Comparison of ENCODE assay signal across 14 cellular contexts in the genomic region with DNA sequence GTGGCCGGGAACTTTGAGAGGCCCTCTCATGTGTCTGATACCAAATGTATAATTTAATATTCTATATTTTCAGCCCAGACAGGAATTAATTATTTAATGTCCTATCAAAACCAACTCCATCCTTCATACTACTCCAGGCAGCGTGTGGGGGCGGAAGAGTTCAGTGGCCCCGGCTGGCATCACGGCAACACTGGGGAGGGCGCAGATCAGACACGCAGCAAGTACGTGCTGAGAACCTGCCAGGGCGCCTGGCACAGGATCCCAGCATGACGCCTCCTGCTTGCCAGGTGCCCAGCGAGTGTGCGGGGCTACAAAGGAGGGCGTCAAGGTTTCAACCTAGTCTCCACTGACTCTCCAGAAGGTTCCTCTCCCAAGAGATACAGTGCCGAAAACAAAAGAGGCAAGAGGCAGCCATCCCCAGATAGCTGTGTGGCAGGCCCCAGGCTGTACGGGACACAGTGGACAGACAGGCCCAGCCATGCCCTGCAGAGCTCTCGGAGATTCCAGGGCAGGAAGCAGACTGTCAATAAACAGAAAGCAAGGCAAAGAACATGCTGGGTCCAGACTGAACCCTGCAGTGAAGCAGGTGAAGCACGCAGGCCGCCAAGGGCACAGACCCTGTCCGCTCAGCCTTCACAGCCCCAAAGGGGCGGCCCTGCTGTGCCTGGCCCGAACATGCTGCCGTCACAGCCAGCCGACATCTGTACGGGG.
DNase-seq lines count a peak whose midpoint lies in the region; ATAC-seq, FAIRE-seq and TF ChIP-seq lines count a peak whose summit lies in the region.
"Had no signal": no experiment of that assay in that cellular context is flagged by ENCODE, and none has a peak within 500 bp of the region (broad histone marks: within the 10 kb centered on the region; RNA-seq: fewer than 3 reads in every experiment).

No MANE protein-coding gene starts in this region.

- WGBS in A549 (ENCODE audit: missing lambda C conversion rate): 94% methylated on average over 24 of the region's 24 CpGs
- 100% methylated on average over 4 of the region's 24 CpGs; no CpG with 5 or more reads in 1 of the 2 experiments for WGBS in IMR-90 (ENCODE audit: extremely low coverage in 2 of 2, insufficient read length in 1 of 2), 2 experiments
- 40% methylated on average over 24 of the region's 24 CpGs for WGBS in liver

- DNase-seq in A549 (ENCODE audit: low read depth in 1 of 2, low spot score in 1 of 2) (no peak), IMR-90 (no peak), WTC11 (ENCODE audit: low spot score) (no peak), ascending aorta (ENCODE audit: low spot score in 2 of 2) (no peak)
- DNase-seq in activated CD4-positive, CD25-positive, alpha-beta regulatory T cell (lab: John Stamatoyannopoulos, UW): no peak
- DNase-seq: activated CD4-positive, alpha-beta T cell treated with anti-CD3 and anti-CD28 coated beads, Interleukin-2, amount 10 ng/mL, durations not matched to agents 24 days and 14 days; cerebellar nuclear complex; foreskin fibroblast; kidney glomerular epithelial cell had no signal

- H3K14ac ChIP-seq in IMR-90 (replicated peaks; ENCODE audit: low read depth, low read length): no peak overlapping the region

- H2BK120ac ChIP-seq in IMR-90 (ENCODE audit: low read depth, low read length): peak overlapping the region; percentile 54; the same call in 1 of the 2 replicates

- H3K9me3 Mint-ChIP-seq in WTC11: no peaks in the 10 kb centered on the region
- H3K9me3 Mint-ChIP-seq: activated CD4-positive, alpha-beta T cell treated with anti-CD3 and anti-CD28 coated beads, Interleukin-2, amount 10 ng/mL, durations not matched to agents 24 days and 14 days had no signal

- H3K9me3 ChIP-seq in A549 (no peaks in the 10 kb centered on the region), IMR-90 (ENCODE audit: control insufficient read depth, insufficient read depth, low read length) (no peaks in the 10 kb centered on the region), liver (ENCODE audit: control insufficient read depth in 4 of 4, low read length in 3 of 4) (no peaks in the 10 kb centered on the region), ascending aorta (no peaks in the 10 kb centered on the region)
- H3K9me3 ChIP-seq: thoracic aorta had no signal

- peak overlapping the region; percentile 43; the same call in 1 of the 2 replicates for H2AK5ac ChIP-seq in IMR-90 (ENCODE audit: low read depth, low read length)

- H3K79me1 ChIP-seq in IMR-90 (ENCODE audit: low read depth in 1 of 2, low read length in 2 of 2): peaks cover 44 to 83% of the 10 kb centered on the region in 2 experiments

- peak overlapping the region; percentile 75; the same call in 1 of the 2 replicates for H3K18ac ChIP-seq in IMR-90 (ENCODE audit: low read depth, low read length)

- peak overlapping the region; percentile 54 for H3K4ac ChIP-seq in IMR-90 (ENCODE audit: low read depth, low read length)

- no peak overlapping the region for H3K4me3 Mint-ChIP-seq in WTC11
- H3K4me3 Mint-ChIP-seq: activated CD4-positive, alpha-beta T cell treated with anti-CD3 and anti-CD28 coated beads, Interleukin-2, amount 10 ng/mL, durations not matched to agents 24 days and 14 days had no signal

- H2AFZ ChIP-seq in IMR-90 (replicated peaks; ENCODE audit: low read length, poor library complexity): no peak overlapping the region

- H3K9me1 ChIP-seq in IMR-90 (ENCODE audit: insufficient read depth, low read length): peaks cover 13% of the 10 kb centered on the region

- TF ChIP-seq RAD21 in A549 (conservative IDR thresholded peaks at IDR 0.05 in 1 of 2, IDR thresholded peaks at IDR 0.05 in 1 of 2): no peak
- no peak for TF ChIP-seq RAD21 in IMR-90 (IDR thresholded peaks at IDR 0.05; ENCODE audit: low read length)
- peak; percentile 33 to 47 for TF ChIP-seq RAD21 in liver (IDR thresholded peaks at IDR 0.05)

- no peaks in the 10 kb centered on the region for H3K36me3 Mint-ChIP-seq in WTC11

- H3K27ac ChIP-seq in A549 (peak overlapping the region; percentile 52 to 84), IMR-90 (ENCODE audit: insufficient read depth, low read length) (peak overlapping the region; percentile 49; the same call in 1 of the 2 replicates), liver (ENCODE audit: low read depth in 1 of 2, low read length in 2 of 2) (peak overlapping the region; percentile 84 to 99), ascending aorta (no peak overlapping the region)
- H3K27ac ChIP-seq: thoracic aorta had no signal

- peaks cover 33% of the 10 kb centered on the region for H4K20me1 ChIP-seq in IMR-90 (ENCODE audit: insufficient read depth, low read length)

- no peak overlapping the region for H4K91ac ChIP-seq in IMR-90 (ENCODE audit: insufficient read depth, low read depth, low read length)

- no TSS peak for BruUV-seq in IMR-90 (replicated peaks; lab: Mats Ljungman, UMichigan)

- peak overlapping the region; percentile 93 for H4K5ac ChIP-seq in IMR-90 (ENCODE audit: low read depth, low read length)

- H3K56ac ChIP-seq in IMR-90 (ENCODE audit: extremely low read depth, insufficient read depth, low read length): no peak overlapping the region

- H3K4me3 ChIP-seq in A549: no peak overlapping the region
- no peak overlapping the region for H3K4me3 ChIP-seq in IMR-90 (ENCODE audit: insufficient read depth, low read depth, low read length)
- H3K4me3 ChIP-seq in liver (ENCODE audit: low read depth in 1 of 3, low read length in 3 of 3): no peak overlapping the region
- H3K4me3 ChIP-seq in ascending aorta: no peak overlapping the region
- H3K4me3 ChIP-seq: thoracic aorta had no signal

- TF ChIP-seq POLR2A in A549 (IDR thresholded peaks at IDR 0.05; ENCODE audit: low read length) (no peak), IMR-90 (IDR thresholded peaks at IDR 0.05; ENCODE audit: low read depth, low read length) (no peak)

- H3K27ac Mint-ChIP-seq in WTC11: peak overlapping the region; percentile 93
- H3K27ac Mint-ChIP-seq: activated CD4-positive, alpha-beta T cell treated with anti-CD3 and anti-CD28 coated beads, Interleukin-2, amount 10 ng/mL, durations not matched to agents 24 days and 14 days had no signal

- no peaks in the 10 kb centered on the region for H3K36me3 ChIP-seq in IMR-90 (ENCODE audit: control insufficient read depth, insufficient read depth, low read length)
- H3K36me3 ChIP-seq in liver (ENCODE audit: control insufficient read depth in 4 of 4, insufficient read depth in 3 of 4, low read depth in 1 of 4, low read length in 3 of 4): no peaks in the 10 kb centered on the region
- no peaks in the 10 kb centered on the region for H3K36me3 ChIP-seq in ascending aorta
- H3K36me3 ChIP-seq: thoracic aorta had no signal

- peaks cover 16% of the 10 kb centered on the region for H3K4me1 ChIP-seq in A549
- peaks cover 7% of the 10 kb centered on the region for H3K4me1 ChIP-seq in IMR-90 (ENCODE audit: control insufficient read depth, insufficient read depth, low read length)
- H3K4me1 ChIP-seq in liver (ENCODE audit: control insufficient read depth in 4 of 4, insufficient read depth in 4 of 4, low read length in 3 of 4): peaks cover 51 to 98% (median 82%) of the 10 kb centered on the region in 4 donors
- H3K4me1 ChIP-seq in ascending aorta: no peaks in the 10 kb centered on the region

- CTCF ChIA-PET in A549 (lab: Yijun Ruan, JAX): interaction anchor here (0.6 kb wide), 1 partner anchor 612 kb away, joined by 3 read pairs; no protein-coding TSS in a partner anchor
- CTCF ChIA-PET in IMR-90 (lab: Yijun Ruan, JAX): no interaction called here
- CTCF ChIA-PET in WTC11 (lab: Charles Lee): interaction anchor here (1.2 kb wide), 1 partner anchor 73 kb away, joined by 4 read pairs; no protein-coding TSS in a partner anchor

- no peak overlapping the region for H2BK20ac ChIP-seq in IMR-90 (ENCODE audit: low read depth, low read length)

- H2BK5ac ChIP-seq in IMR-90 (ENCODE audit: low read depth, low read length, poor library complexity, severe bottlenecking): peak overlapping the region; percentile 84

- peaks cover 33% of the 10 kb centered on the region for H3K4me1 Mint-ChIP-seq in WTC11
- H3K4me1 Mint-ChIP-seq: activated CD4-positive, alpha-beta T cell treated with anti-CD3 and anti-CD28 coated beads, Interleukin-2, amount 10 ng/mL, durations not matched to agents 24 days and 14 days had no signal

- peak overlapping the region; percentile 12 to 86; a peak in 3 of 4 replicates for H4K8ac ChIP-seq in IMR-90 (ENCODE audit: low read depth in 2 of 2, low read length in 2 of 2)

- no peak for FAIRE-seq in A549 (lab: Jason Lieb, UNC)
- FAIRE-seq: HTR-8/SVneo had no signal

- peak overlapping the region; percentile 61 for H2AK9ac ChIP-seq in IMR-90 (replicated peaks; ENCODE audit: low read depth, low read length, poor library complexity)

- TF ChIP-seq CTCF in A549 (IDR thresholded peaks at IDR 0.05): no peak
- no peak for TF ChIP-seq CTCF in IMR-90 (conservative IDR thresholded peaks at IDR 0.05; ENCODE audit: low read depth, low read length)
- no peak for TF ChIP-seq CTCF in WTC11 (IDR thresholded peaks at IDR 0.05)
- no peak for TF ChIP-seq CTCF in liver (IDR thresholded peaks at IDR 0.05; ENCODE audit: low read depth, low read length, missing input control)
- TF ChIP-seq CTCF in ascending aorta (IDR thresholded peaks at IDR 0.05): no peak

- in situ Hi-C loops in IMR-90 (cut with MboI; ENCODE audit: low sequenced_read_pairs): no loop called here

- no peaks in the 10 kb centered on the region for H3K27me3 Mint-ChIP-seq in WTC11 (ENCODE audit: low read depth)
- H3K27me3 Mint-ChIP-seq: activated CD4-positive, alpha-beta T cell treated with anti-CD3 and anti-CD28 coated beads, Interleukin-2, amount 10 ng/mL, durations not matched to agents 24 days and 14 days had no signal

- dilution Hi-C loops in IMR-90 (cut with HindIII; ENCODE audit: low sequenced_read_pairs, unreplicated experiment): no loop called here

- intact Hi-C loops in IMR-90 (cut with micrococcal nuclease): no loop called here
- intact Hi-C loops in ascending aorta (cut with DNase I): no loop called here

- H2BK15ac ChIP-seq in IMR-90 (ENCODE audit: low read depth, low read length): no peak overlapping the region

- no peak for TF ChIP-seq EP300 in A549 (IDR thresholded peaks at IDR 0.05)

- ATAC-seq in A549: no peak
- no peak for ATAC-seq in IMR-90 (ENCODE audit: low read depth)
- no peak; the same call in 1 of the 2 replicates for ATAC-seq in WTC11
- ATAC-seq in GM18517 (IDR thresholded peaks at IDR 0.05; ENCODE audit: unreplicated experiment): no peak
- no peak for ATAC-seq in HG02759 (IDR thresholded peaks at IDR 0.05; ENCODE audit: unreplicated experiment)

- H3K9ac ChIP-seq in IMR-90 (ENCODE audit: low read depth, low read length) (no peak overlapping the region), liver (ENCODE audit: low read depth in 1 of 2, low read length in 2 of 2) (peak overlapping the region; percentile 52 to 85)

- POLR2A ChIA-PET in A549 (lab: Yijun Ruan, JAX): no interaction called here
- POLR2A ChIA-PET in IMR-90 (lab: Charles Lee; ENCODE audit: unreplicated experiment): no interaction called here
- POLR2A ChIA-PET in WTC11 (lab: Charles Lee): no interaction called here

- H3K23ac ChIP-seq in IMR-90 (ENCODE audit: low read depth, low read length): no peak overlapping the region

- H3K27me3 ChIP-seq in IMR-90 (ENCODE audit: control insufficient read depth, insufficient read depth, low read length) (no peaks in the 10 kb centered on the region), liver (ENCODE audit: control insufficient read depth in 4 of 4, insufficient read depth in 4 of 4, low read length in 3 of 4) (no peaks in the 10 kb centered on the region), ascending aorta (no peaks in the 10 kb centered on the region)

- H3K4me2 ChIP-seq in A549 (no peak overlapping the region), IMR-90 (ENCODE audit: low read depth, low read length) (no peak overlapping the region)

Comparison
In these comparisons a context has a peak if more than half of its experiments do, and no peak if none do; other contexts are left out.
1. H3K27ac ChIP-seq: peak in A549 (2 of 2), IMR-90 (single experiment) and liver (2 of 2); none in ascending aorta (0 of 2).